Comparison of ENCODE assay signal across 28 cellular contexts in genomic region chr14:72305555-72305954, GRCh38.
"Had no signal": no experiment of that assay in that cellular context is flagged by ENCODE, and none has a peak within 500 bp of the region (broad histone marks: within the 10 kb centered on the region; RNA-seq: fewer than 3 reads in every experiment).

No MANE protein-coding gene starts in this region.

- H3K4me3 Mint-ChIP-seq: activated CD4-positive, alpha-beta memory T cell treated with anti-CD3 and anti-CD28 coated beads for 36 hours; activated CD8-positive, alpha-beta memory T cell treated with anti-CD3 and anti-CD28 coated beads, Interleukin-2, amount 10 ng/mL, durations not matched to agents 7 days and 5 days; activated CD8-positive, alpha-beta T cell treated with anti-CD3 and anti-CD28 coated beads, Interleukin-2, amount 10 ng/mL, durations not matched to agents 7 days and 5 days; activated naive CD4-positive, alpha-beta T cell treated with anti-CD3 and anti-CD28 coated beads for 36 hours; activated naive CD8-positive, alpha-beta T cell; central memory CD8-positive, alpha-beta T cell; dendritic cell treated with granulocyte-macrophage colony-stimulating factor and Interleukin-4, amounts not matched to agents 40 ng/mL and 50 ng/mL, for 4 days; endodermal cell; WTC11 had no signal

- H3K4me3 ChIP-seq: coronary artery, dorsolateral prefrontal cortex had no signal

- H3K27ac ChIP-seq: brain microvascular endothelial cell, coronary artery, dorsolateral prefrontal cortex, VCaP had no signal

- DNase-seq: activated CD4-positive, alpha-beta memory T cell treated with anti-CD3 and anti-CD28 coated beads for 36 hours; activated CD4-positive, alpha-beta T cell treated with anti-CD3 and anti-CD28 coated beads for 1 hour; activated CD4-positive, alpha-beta T cell treated with anti-CD3 and anti-CD28 coated beads for 48 hours; activated CD8-positive, alpha-beta memory T cell treated with anti-CD3 and anti-CD28 coated beads, Interleukin-2, amount 10 ng/mL, durations not matched to agents 7 days and 5 days; activated CD8-positive, alpha-beta memory T cell treated with anti-CD3 and anti-CD28 coated beads, Interleukin-2, amount 50 U/mL, for 4 hours; activated CD8-positive, alpha-beta T cell treated with anti-CD3 and anti-CD28 coated beads, Interleukin-2, amount 10 ng/mL, durations not matched to agents 7 days and 5 days; activated effector memory CD4-positive, alpha-beta T cell treated with anti-CD3 and anti-CD28 coated beads, Interleukin-2, amount 50 U/mL, for 16 hours; activated naive CD4-positive, alpha-beta T cell treated with anti-CD3 and anti-CD28 coated beads for 36 hours; activated T-cell treated with anti-CD3 and anti-CD28 coated beads, Interleukin-2, amount 50 U/mL, for 1 hour; amniotic stem cell; anterior cingulate cortex; brain microvascular endothelial cell; dorsolateral prefrontal cortex; effector memory CD4-positive, alpha-beta T cell; endodermal cell; foreskin fibroblast; head of caudate nucleus had no signal

- H3K4me1 Mint-ChIP-seq: central memory CD8-positive, alpha-beta T cell; endodermal cell had no signal

- H3K36me3 ChIP-seq: brain microvascular endothelial cell had no signal

- H3K36me3 Mint-ChIP-seq: activated CD4-positive, alpha-beta memory T cell treated with anti-CD3 and anti-CD28 coated beads for 36 hours; activated CD8-positive, alpha-beta memory T cell treated with anti-CD3 and anti-CD28 coated beads, Interleukin-2, amount 10 ng/mL, durations not matched to agents 7 days and 5 days; activated naive CD8-positive, alpha-beta T cell had no signal

- H3K27me3 ChIP-seq: brain microvascular endothelial cell, dorsolateral prefrontal cortex had no signal

- ATAC-seq: activated CD8-positive, alpha-beta memory T cell treated with anti-CD3 and anti-CD28 coated beads, Interleukin-2, amount 10 ng/mL, durations not matched to agents 7 days and 5 days; activated CD8-positive, alpha-beta T cell treated with anti-CD3 and anti-CD28 coated beads, Interleukin-2, amount 10 ng/mL, durations not matched to agents 7 days and 5 days; esophagus mucosa; WTC11 had no signal

- H3K27ac Mint-ChIP-seq: activated CD4-positive, alpha-beta memory T cell treated with anti-CD3 and anti-CD28 coated beads for 36 hours; activated CD8-positive, alpha-beta memory T cell treated with anti-CD3 and anti-CD28 coated beads, Interleukin-2, amount 10 ng/mL, durations not matched to agents 7 days and 5 days; activated CD8-positive, alpha-beta T cell treated with anti-CD3 and anti-CD28 coated beads, Interleukin-2, amount 10 ng/mL, durations not matched to agents 7 days and 5 days; activated naive CD4-positive, alpha-beta T cell treated with anti-CD3 and anti-CD28 coated beads for 36 hours; activated naive CD8-positive, alpha-beta T cell; activated T-helper 2 cell treated with anti-CD3 and anti-CD28 coated beads, Interferon-gamma antibody, Interleukin-2, Interleukin-4, amounts not matched to agents 10 μg/mL and 5 μg/mL and 100 μg/mL, durations not matched to agents 14 hours and 24 hours and 36 hours; dendritic cell treated with granulocyte-macrophage colony-stimulating factor and Interleukin-4, amounts not matched to agents 40 ng/mL and 50 ng/mL, for 4 days; endodermal cell; WTC11 had no signal

- H3K27me3 Mint-ChIP-seq: dendritic cell treated with granulocyte-macrophage colony-stimulating factor and Interleukin-4, amounts not matched to agents 40 ng/mL and 50 ng/mL, for 4 days had no signal

- FAIRE-seq: astrocyte, bronchial epithelial cell, frontal cortex had no signal
